In genomic region chr6:53938810-53939209, GRCh38 we compare ENCODE assay signal across 1 cellular context.
A peak's percentile ranks its signal among the peaks of the same experiment; 100 is the strongest.
TF ChIP-seq lines count a peak whose summit lies in the region.

No MANE protein-coding gene starts in this region.

TF ChIP-seq in GM12878, 131 proteins besides CTCF, POLR2A, EP300 and RAD21 (continued from another document):
- TF ChIP-seq ZNF384 (IDR thresholded peaks at IDR 0.05; ENCODE audit: borderline replicate concordance, low read depth, low read length): 0 out of 2 replicates have a peak, but pooled peaks have one; percentile 24
